In the genomic region with DNA sequence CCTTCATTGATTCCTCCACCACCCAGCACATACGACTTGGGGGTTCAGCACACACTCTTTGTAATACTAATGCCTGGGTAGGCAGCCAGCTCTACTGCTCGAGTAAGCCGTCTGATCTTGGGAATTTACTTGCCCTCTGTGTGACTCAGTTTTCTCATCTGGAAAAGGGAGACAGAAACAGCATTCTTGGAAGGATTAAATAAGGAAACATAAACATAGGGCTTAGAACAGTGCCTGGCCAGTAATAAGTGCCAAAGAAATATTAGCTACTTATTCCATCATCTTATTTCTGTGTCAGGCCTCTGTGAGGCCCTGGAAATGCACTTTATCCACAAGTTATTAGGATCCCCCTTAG, we compare ENCODE assay signal across 17 cellular contexts.
DNase-seq lines count a peak whose midpoint lies in the region; ATAC-seq and TF ChIP-seq lines count a peak whose summit lies in the region.
"Had no signal": no experiment of that assay in that cellular context is flagged by ENCODE, and none has a peak within 500 bp of the region (broad histone marks: within the 10 kb centered on the region; RNA-seq: fewer than 3 reads in every experiment).

No MANE protein-coding gene starts in this region.

- peaks cover 0 to 4% of the 10 kb centered on the region in 2 experiments for H3K36me3 ChIP-seq in SK-N-SH (replicated peaks in 1 of 2; ENCODE audit: control insufficient read depth in 1 of 2, insufficient read depth in 2 of 2, low read length in 1 of 2)
- no peaks in the 10 kb centered on the region for H3K36me3 ChIP-seq in esophagus muscularis mucosa
- H3K36me3 ChIP-seq in HAP-1 (replicated peaks), result no peaks in the 10 kb centered on the region
- H3K36me3 ChIP-seq: suprapubic skin had no signal

- TF ChIP-seq RAD21 in SK-N-SH (IDR thresholded peaks at IDR 0.05; ENCODE audit: low read length), result no peak

- POLR2A ChIA-PET in SK-N-SH (lab: Yijun Ruan, JAX), result no interaction called here

- peak overlapping the region; percentile 46; the same call in 1 of the 2 replicates for H3K4me2 ChIP-seq in SK-N-SH

- 52% methylated on average over 3 of the region's 3 CpGs for WGBS in SK-N-SH (ENCODE audit: low lambda C conversion rate)
- 31% methylated on average over 3 of the region's 3 CpGs for WGBS in esophagus muscularis mucosa

- H4K20me1 ChIP-seq in SK-N-SH (ENCODE audit: insufficient read depth), result no peaks in the 10 kb centered on the region

- no peak overlapping the region for H3K4me3 ChIP-seq in SK-N-SH (ENCODE audit: low read depth in 2 of 2, low read length in 1 of 2)
- H3K4me3 ChIP-seq in esophagus muscularis mucosa, result no peak overlapping the region
- no peak overlapping the region for H3K4me3 ChIP-seq in HAP-1
- H3K4me3 ChIP-seq: K562, SK-N-MC had no signal

- no peaks in the 10 kb centered on the region for H3K9me3 ChIP-seq in SK-N-SH
- no peaks in the 10 kb centered on the region for H3K9me3 ChIP-seq in esophagus muscularis mucosa
- no peaks in the 10 kb centered on the region for H3K9me3 ChIP-seq in HAP-1
- H3K9me3 ChIP-seq: suprapubic skin had no signal

- H3K9me3 Mint-ChIP-seq in nephron progenitor cell, result no peaks in the 10 kb centered on the region
- H3K9me3 Mint-ChIP-seq in type B pancreatic cell, result no peaks in the 10 kb centered on the region
- H3K9me3 Mint-ChIP-seq: WTC11 had no signal

- DNase-seq in SK-N-SH (no peak), esophagus muscularis mucosa (ENCODE audit: extremely low spot score) (no peak), nephron progenitor cell (no peak), type B pancreatic cell (ENCODE audit: extremely low spot score, unreplicated experiment) (no peak), HAP-1 (ENCODE audit: low spot score in 2 of 2) (no peak)
- DNase-seq: head of caudate nucleus, NCI-H1930, NCI-H82 had no signal

- peaks cover 44% of the 10 kb centered on the region for H3K79me2 ChIP-seq in SK-N-SH (ENCODE audit: insufficient read depth)

- H3K9me2 ChIP-seq in SK-N-SH, result no peaks in the 10 kb centered on the region

- H3K36me3 Mint-ChIP-seq in nephron progenitor cell (ENCODE audit: low read depth) (no peaks in the 10 kb centered on the region), type B pancreatic cell (peaks cover 4% of the 10 kb centered on the region)
- H3K36me3 Mint-ChIP-seq: WTC11 had no signal

- H3K27ac Mint-ChIP-seq in nephron progenitor cell (peak overlapping the region; percentile 61), type B pancreatic cell (peak overlapping the region; percentile 68)

- no peak for TF ChIP-seq POLR2A in esophagus muscularis mucosa (IDR thresholded peaks at IDR 0.05; ENCODE audit: low read depth)

- no peak for TF ChIP-seq CTCF in SK-N-SH (IDR thresholded peaks at IDR 0.05)
- no peak for TF ChIP-seq CTCF in esophagus muscularis mucosa (IDR thresholded peaks at IDR 0.05)
- TF ChIP-seq CTCF in nephron progenitor cell (IDR thresholded peaks at IDR 0.05), result no peak
- TF ChIP-seq CTCF in type B pancreatic cell (conservative IDR thresholded peaks at IDR 0.05), result no peak

- H3K4me3 Mint-ChIP-seq in nephron progenitor cell (no peak overlapping the region), type B pancreatic cell (no peak overlapping the region)
- H3K4me3 Mint-ChIP-seq: WTC11 had no signal

- CTCF ChIA-PET in SK-N-SH (lab: Yijun Ruan, JAX), result interaction anchor here (1.1 to 9.3 kb wide), 5 partner anchors 12 to 367 kb away, joined by 3 to 60 read pairs (median 9); no protein-coding TSS in a partner anchor

- H3K27me3 Mint-ChIP-seq in nephron progenitor cell (ENCODE audit: low read depth, poor library complexity) (peaks cover 3% of the 10 kb centered on the region), type B pancreatic cell (no peaks in the 10 kb centered on the region)
- H3K27me3 Mint-ChIP-seq: progenitor cell of endocrine pancreas had no signal

- peaks cover 15% of the 10 kb centered on the region for H3F3A ChIP-seq in SK-N-SH (replicated peaks; ENCODE audit: insufficient read depth)

- H3K4me1 ChIP-seq in SK-N-SH (ENCODE audit: control insufficient read depth in 1 of 2, insufficient read depth in 2 of 2, low read depth in 1 of 2, low read length in 1 of 2) (peaks cover 30 to 37% of the 10 kb centered on the region in 2 experiments), esophagus muscularis mucosa (peaks cover 37 to 64% (median 54%) of the 10 kb centered on the region in 4 donors), HAP-1 (no peaks in the 10 kb centered on the region)

- H3K4me1 Mint-ChIP-seq in nephron progenitor cell (peaks cover 50% of the 10 kb centered on the region), type B pancreatic cell (ENCODE audit: unreplicated experiment) (peaks cover 51% of the 10 kb centered on the region)

- no peak overlapping the region for H2AFZ ChIP-seq in SK-N-SH (ENCODE audit: low read depth)

- in situ Hi-C loops in HAP-1 (cut with MboI; ENCODE audit: low sequenced_read_pairs), result no loop called here

- no peaks in the 10 kb centered on the region for H3K27me3 ChIP-seq in SK-N-SH (ENCODE audit: insufficient read depth)
- no peaks in the 10 kb centered on the region for H3K27me3 ChIP-seq in esophagus muscularis mucosa
- no peaks in the 10 kb centered on the region for H3K27me3 ChIP-seq in HAP-1 (ENCODE audit: low read depth)
- H3K27me3 ChIP-seq: suprapubic skin had no signal

- peak overlapping the region; percentile 48; the same call in 1 of the 2 replicates for H3K9ac ChIP-seq in SK-N-SH

- TF ChIP-seq EP300 in SK-N-SH (IDR thresholded peaks at IDR 0.05; ENCODE audit: borderline replicate concordance in 1 of 2, low read depth in 1 of 2, low read length in 1 of 2), result no peak
- no peak for TF ChIP-seq EP300 in esophagus muscularis mucosa (IDR thresholded peaks at IDR 0.05)

- H3K27ac ChIP-seq in SK-N-SH (ENCODE audit: low read depth in 2 of 2, low read length in 1 of 2), result peak overlapping the region; percentile 78 to 89; a peak in 2 of 4 replicates
- H3K27ac ChIP-seq in esophagus muscularis mucosa (replicated peaks in 1 of 4), result peak overlapping the region; percentile 57 to 74 (median 69)
- H3K27ac ChIP-seq: 22Rv1, SK-N-MC had no signal

- ATAC-seq in SK-N-SH treated with all-trans-retinoic acid at 6 μM for 48 hours (no peak), GM21390 (IDR thresholded peaks at IDR 0.05; ENCODE audit: unreplicated experiment) (no peak), GM19023 (IDR thresholded peaks at IDR 0.05; ENCODE audit: unreplicated experiment) (no peak)
- ATAC-seq: K562, WTC11 had no signal

- intact Hi-C loops in esophagus muscularis mucosa (cut with DNase I), result no loop called here

TF ChIP-seq in SK-N-SH, 30 proteins besides CTCF, POLR2A, EP300 and RAD21 (continues in another document):
- no peak for TF ChIP-seq ELF1 (IDR thresholded peaks at IDR 0.05)
- TF ChIP-seq SMC3 (IDR thresholded peaks at IDR 0.05; ENCODE audit: low read depth, low read length), result no peak
- no peak for TF ChIP-seq TCF12 (IDR thresholded peaks at IDR 0.05)
- no peak for TF ChIP-seq RCOR1 (IDR thresholded peaks at IDR 0.05; ENCODE audit: low read length)
- TF ChIP-seq CHD2 (IDR thresholded peaks at IDR 0.05; ENCODE audit: low read length, partially characterized antibody), result no peak
- no peak for TF ChIP-seq RFX5 (IDR thresholded peaks at IDR 0.05; ENCODE audit: low read length)
- TF ChIP-seq TAF1 (IDR thresholded peaks at IDR 0.05; ENCODE audit: borderline replicate concordance, low read depth, low read length), result no peak
- no peak for TF ChIP-seq MXI1 (IDR thresholded peaks at IDR 0.05; ENCODE audit: low read depth, low read length)
- no peak for TF ChIP-seq JUND (IDR thresholded peaks at IDR 0.05)
- no peak for TF ChIP-seq SIN3A (IDR thresholded peaks at IDR 0.05; ENCODE audit: borderline replicate concordance, low read depth, low read length)
- no peak for TF ChIP-seq EZH2phosphoT487 (IDR thresholded peaks at IDR 0.05; ENCODE audit: borderline replicate concordance, low read depth)
- no peak for TF ChIP-seq RXRA (IDR thresholded peaks at IDR 0.05; ENCODE audit: borderline replicate concordance, low read depth)
- TF ChIP-seq FOSL2 (IDR thresholded peaks at IDR 0.05; ENCODE audit: borderline replicate concordance, low read depth), result no peak
- TF ChIP-seq NFIC (IDR thresholded peaks at IDR 0.05; ENCODE audit: borderline replicate concordance), result no peak
- no peak for TF ChIP-seq NRF1 (IDR thresholded peaks at IDR 0.05; ENCODE audit: low read depth, low read length)
- TF ChIP-seq POLR2AphosphoS5 (IDR thresholded peaks at IDR 0.05; ENCODE audit: low read depth, low read length), result no peak

TF ChIP-seq in SK-N-SH treated with all-trans-retinoic acid at 6 μM for 48 hours, 23 proteins besides CTCF, POLR2A, EP300 and RAD21:
- TF ChIP-seq GLIS3 (CRISPR knock-in tag; IDR thresholded peaks at IDR 0.05) (no peak), ARNTL (CRISPR knock-in tag; IDR thresholded peaks at IDR 0.05; ENCODE audit: borderline replicate concordance, low read depth) (no peak), OSR1 (CRISPR knock-in tag; IDR thresholded peaks at IDR 0.05) (no peak), ZNF70 (CRISPR knock-in tag; IDR thresholded peaks at IDR 0.05) (no peak), RARB (CRISPR knock-in tag; IDR thresholded peaks at IDR 0.05) (no peak), PATZ1 (CRISPR knock-in tag; IDR thresholded peaks at IDR 0.05; ENCODE audit: borderline replicate concordance) (no peak)
- TF ChIP-seq, protein P1, sequence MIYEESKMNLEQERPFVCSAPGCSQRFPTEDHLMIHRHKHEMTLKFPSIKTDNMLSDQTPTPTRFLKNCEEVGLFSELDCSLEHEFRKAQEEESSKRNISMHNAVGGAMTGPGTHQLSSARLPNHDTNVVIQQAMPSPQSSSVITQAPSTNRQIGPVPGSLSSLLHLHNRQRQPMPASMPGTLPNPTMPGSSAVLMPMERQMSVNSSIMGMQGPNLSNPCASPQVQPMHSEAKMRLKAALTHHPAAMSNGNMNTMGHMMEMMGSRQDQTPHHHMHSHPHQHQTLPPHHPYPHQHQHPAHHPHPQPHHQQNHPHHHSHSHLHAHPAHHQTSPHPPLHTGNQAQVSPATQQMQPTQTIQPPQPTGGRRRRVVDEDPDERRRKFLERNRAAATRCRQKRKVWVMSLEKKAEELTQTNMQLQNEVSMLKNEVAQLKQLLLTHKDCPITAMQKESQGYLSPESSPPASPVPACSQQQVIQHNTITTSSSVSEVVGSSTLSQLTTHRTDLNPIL (CRISPR knock-in tag; IDR thresholded peaks at IDR 0.05; ENCODE audit: low read depth), result no peak; the same call in 1 of the 2 replicates
TF ChIP-seq in SK-N-SH treated with all-trans-retinoic acid at 6 μM for 48 hours: peak in this region for 0.
